2 cellular contexts compared by ENCODE assay signal in genomic region chr21:37874481-37874880, GRCh38.
TF ChIP-seq lines count a peak whose summit lies in the region.

No MANE protein-coding gene starts in this region.

TF ChIP-seq in A549, 52 proteins besides CTCF, POLR2A, EP300 and RAD21:
- TF ChIP-seq BHLHE40 (IDR thresholded peaks at IDR 0.05; ENCODE audit: low read depth, low read length) = no peak
- no peak for TF ChIP-seq HOXB5 (CRISPR knock-in tag; IDR thresholded peaks at IDR 0.05)
- no peak for TF ChIP-seq ZC3H11A (IDR thresholded peaks at IDR 0.05)
- TF ChIP-seq RFX5 (IDR thresholded peaks at IDR 0.05) = no peak
- TF ChIP-seq FOXS1 (CRISPR knock-in tag; IDR thresholded peaks at IDR 0.05) = no peak
- no peak for TF ChIP-seq FOSL2 (IDR thresholded peaks at IDR 0.05)
- no peak for TF ChIP-seq FOSL2 (CRISPR knock-in tag; IDR thresholded peaks at IDR 0.05)
- no peak for TF ChIP-seq CEBPB (IDR thresholded peaks at IDR 0.05)
- no peak for TF ChIP-seq PHF8 (IDR thresholded peaks at IDR 0.05; ENCODE audit: borderline replicate concordance, low read depth)
- TF ChIP-seq CBX2 (IDR thresholded peaks at IDR 0.05; ENCODE audit: borderline replicate concordance, low read depth) = no peak
- no peak for TF ChIP-seq EHMT2 (IDR thresholded peaks at IDR 0.05; ENCODE audit: low read depth)

TF ChIP-seq in IMR-90, 13 proteins besides CTCF, POLR2A, EP300 and RAD21:
- TF ChIP-seq FOS (IDR thresholded peaks at IDR 0.05; ENCODE audit: low read depth, low read length) = no peak
- TF ChIP-seq, protein P1, sequence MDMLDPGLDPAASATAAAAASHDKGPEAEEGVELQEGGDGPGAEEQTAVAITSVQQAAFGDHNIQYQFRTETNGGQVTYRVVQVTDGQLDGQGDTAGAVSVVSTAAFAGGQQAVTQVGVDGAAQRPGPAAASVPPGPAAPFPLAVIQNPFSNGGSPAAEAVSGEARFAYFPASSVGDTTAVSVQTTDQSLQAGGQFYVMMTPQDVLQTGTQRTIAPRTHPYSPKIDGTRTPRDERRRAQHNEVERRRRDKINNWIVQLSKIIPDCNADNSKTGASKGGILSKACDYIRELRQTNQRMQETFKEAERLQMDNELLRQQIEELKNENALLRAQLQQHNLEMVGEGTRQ (IDR thresholded peaks at IDR 0.05; ENCODE audit: low read depth, low read length) = no peak
- no peak for TF ChIP-seq RFX5 (IDR thresholded peaks at IDR 0.05; ENCODE audit: low read depth, low read length)
